In genomic region chr4:87009095-87009648, GRCh38 we compare ENCODE assay signal across 1 cellular context.
TF ChIP-seq lines count a peak whose summit lies in the region.

No MANE protein-coding gene starts in this region.

TF ChIP-seq in GM23338, 12 proteins besides CTCF, POLR2A, EP300 and RAD21 (continued from another document):
- TF ChIP-seq ETS1 (IDR thresholded peaks at IDR 0.05) (no peak), EZH2phosphoT487 (IDR thresholded peaks at IDR 0.05; ENCODE audit: unreplicated experiment) (no peak), STAT1 (IDR thresholded peaks at IDR 0.05; ENCODE audit: unreplicated experiment) (no peak), CREB1 (CRISPR knock-in tag; IDR thresholded peaks at IDR 0.05; ENCODE audit: low read depth) (no peak), ZNF114 (CRISPR knock-in tag; IDR thresholded peaks at IDR 0.05) (no peak), ZNF331 (CRISPR knock-in tag; IDR thresholded peaks at IDR 0.05; ENCODE audit: low read depth) (no peak), EZH2 (IDR thresholded peaks at IDR 0.05; ENCODE audit: low read depth, unreplicated experiment) (no peak), JUNB (IDR thresholded peaks at IDR 0.05; ENCODE audit: unreplicated experiment) (no peak), NANOG (IDR thresholded peaks at IDR 0.05; ENCODE audit: borderline replicate concordance) (no peak)
